Comparison of ENCODE assay signal across 1 cellular context in genomic region chr2:169478339-169478738, GRCh38.
TF ChIP-seq lines count a peak whose summit lies in the region.

No MANE protein-coding gene starts in this region.

TF ChIP-seq in SK-N-SH, 30 proteins besides CTCF, POLR2A, EP300 and RAD21:
- TF ChIP-seq REST (IDR thresholded peaks at IDR 0.05; ENCODE audit: low read depth, low read length) (no peak), EZH2phosphoT487 (IDR thresholded peaks at IDR 0.05; ENCODE audit: borderline replicate concordance, low read depth) (no peak), RFX5 (IDR thresholded peaks at IDR 0.05; ENCODE audit: low read length) (no peak), TAF1 (IDR thresholded peaks at IDR 0.05; ENCODE audit: borderline replicate concordance, low read depth, low read length) (no peak), ELF1 (IDR thresholded peaks at IDR 0.05) (no peak), TEAD4 (IDR thresholded peaks at IDR 0.05; ENCODE audit: borderline replicate concordance, insufficient read depth) (no peak), RCOR1 (IDR thresholded peaks at IDR 0.05; ENCODE audit: low read length) (no peak), MXI1 (IDR thresholded peaks at IDR 0.05; ENCODE audit: low read depth, low read length) (no peak), NFIC (IDR thresholded peaks at IDR 0.05; ENCODE audit: borderline replicate concordance) (no peak), ZBTB33 (IDR thresholded peaks at IDR 0.05; ENCODE audit: borderline replicate concordance, low read depth) (no peak), CHD2 (IDR thresholded peaks at IDR 0.05; ENCODE audit: low read length, partially characterized antibody) (no peak), GATA2 (CRISPR knock-in tag; IDR thresholded peaks at IDR 0.05) (no peak), FOXM1 (IDR thresholded peaks at IDR 0.05; ENCODE audit: low read depth) (no peak), NRF1 (IDR thresholded peaks at IDR 0.05; ENCODE audit: low read depth, low read length) (no peak), TCF12 (IDR thresholded peaks at IDR 0.05) (no peak), MAX (IDR thresholded peaks at IDR 0.05; ENCODE audit: low read depth) (no peak), JUND (IDR thresholded peaks at IDR 0.05) (no peak), IRF3 (IDR thresholded peaks at IDR 0.05; ENCODE audit: low read depth, low read length) (no peak), FOXJ3 (CRISPR knock-in tag; IDR thresholded peaks at IDR 0.05) (no peak)
